Comparison of ENCODE assay signal across 9 cellular contexts in genomic region chr10:72328829-72329204, GRCh38. TPM values are rescaled to one million over a fixed set of nuclear protein-coding genes. Genes with fewer than 3 reads are reported as not detected.
DNase-seq lines count a peak whose midpoint lies in the region; ATAC-seq and TF ChIP-seq lines count a peak whose summit lies in the region.
"Had no signal": no experiment of that assay in that cellular context is flagged by ENCODE, and none has a peak within 500 bp of the region (broad histone marks: within the 10 kb centered on the region; RNA-seq: fewer than 3 reads in every experiment).

No MANE protein-coding gene starts in this region.

- no peak overlapping the region for H3K4ac ChIP-seq in IMR-90 (ENCODE audit: low read depth, low read length)

- H3K36me3 ChIP-seq in IMR-90 (ENCODE audit: control insufficient read depth, insufficient read depth, low read length), result peaks cover 6% of the 10 kb centered on the region; the same call in 1 of the 2 replicates

- ATAC-seq in IMR-90 (ENCODE audit: low read depth), result no peak
- no peak for ATAC-seq in T-helper 17 cell
- ATAC-seq in HG03469 (IDR thresholded peaks at IDR 0.05; ENCODE audit: unreplicated experiment), result no peak

- no peaks in the 10 kb centered on the region for H3K27me3 ChIP-seq in IMR-90 (ENCODE audit: control insufficient read depth, insufficient read depth, low read length)

- TF ChIP-seq POLR2A in IMR-90 (IDR thresholded peaks at IDR 0.05; ENCODE audit: low read depth, low read length), result no peak

- 0 out of 2 replicates have a peak overlapping the region, but pooled peaks have one; percentile 18 for H4K91ac ChIP-seq in IMR-90 (ENCODE audit: insufficient read depth, low read depth, low read length)

- no peak overlapping the region for H3K56ac ChIP-seq in IMR-90 (ENCODE audit: extremely low read depth, insufficient read depth, low read length)

- H3K9ac ChIP-seq in IMR-90 (ENCODE audit: low read depth, low read length), result no peak overlapping the region

- H3K36me3 Mint-ChIP-seq in T-helper 17 cell (ENCODE audit: low read depth), result no peaks in the 10 kb centered on the region

- H2BK15ac ChIP-seq in IMR-90 (ENCODE audit: low read depth, low read length), result peak overlapping the region; percentile 34; the same call in 1 of the 3 replicates

- no peak overlapping the region for H2AK9ac ChIP-seq in IMR-90 (replicated peaks; ENCODE audit: low read depth, low read length, poor library complexity)

- CTCF ChIA-PET in IMR-90 (lab: Yijun Ruan, JAX), result interaction anchor here (0.6 to 1.1 kb wide), 2 partner anchors 54 to 203 kb away, joined by 3 to 4 read pairs; no protein-coding TSS in a partner anchor

- no CpG with 5 or more reads among the region's 5 CpGs for WGBS in IMR-90 (ENCODE audit: extremely low coverage in 2 of 2, insufficient read length in 1 of 2), 2 experiments

- intact Hi-C loops in IMR-90 (cut with micrococcal nuclease), result loop anchor here (1.0 to 5.0 kb wide), 6 partner anchors 56 to 432 kb away; partner anchors contain the start of gene DDIT4

- no peak overlapping the region for H2AFZ ChIP-seq in IMR-90 (replicated peaks; ENCODE audit: low read length, poor library complexity)

- dilution Hi-C loops in IMR-90 (cut with HindIII; ENCODE audit: low sequenced_read_pairs, unreplicated experiment), result no loop called here

- H3K9me3 ChIP-seq in IMR-90 (ENCODE audit: control insufficient read depth, insufficient read depth, low read length), result no peaks in the 10 kb centered on the region
- H3K9me3 ChIP-seq in T-helper 17 cell (ENCODE audit: control insufficient read depth, low read length, poor library complexity, severe bottlenecking), result no peaks in the 10 kb centered on the region

- H4K8ac ChIP-seq in IMR-90 (ENCODE audit: low read depth in 2 of 2, low read length in 2 of 2), result peak overlapping the region in 1 of 2 experiments; percentile 77; a peak in 1 of 4 replicates

- no peak overlapping the region for H3K23ac ChIP-seq in IMR-90 (ENCODE audit: low read depth, low read length)

- H3K4me1 ChIP-seq in IMR-90 (ENCODE audit: control insufficient read depth, insufficient read depth, low read length), result peaks cover 21% of the 10 kb centered on the region

- H2BK20ac ChIP-seq in IMR-90 (ENCODE audit: low read depth, low read length), result no peak overlapping the region

- H3K4me3 ChIP-seq in IMR-90 (ENCODE audit: insufficient read depth, low read depth, low read length), result no peak overlapping the region

- H2BK120ac ChIP-seq in IMR-90 (ENCODE audit: low read depth, low read length), result no peak overlapping the region

- H4K20me1 ChIP-seq in IMR-90 (ENCODE audit: insufficient read depth, low read length), result no peaks in the 10 kb centered on the region

- H3K27me3 Mint-ChIP-seq in T-helper 17 cell, result no peaks in the 10 kb centered on the region

- TF ChIP-seq CTCF in IMR-90 (conservative IDR thresholded peaks at IDR 0.05; ENCODE audit: low read depth, low read length), result no peak

- H3K27ac Mint-ChIP-seq in T-helper 17 cell, result peak overlapping the region; percentile 90

- BruUV-seq in IMR-90 (replicated peaks; lab: Mats Ljungman, UMichigan), result no TSS peak

- no peak overlapping the region for H2BK5ac ChIP-seq in IMR-90 (ENCODE audit: low read depth, low read length, poor library complexity, severe bottlenecking)

- TF ChIP-seq RAD21 in IMR-90 (IDR thresholded peaks at IDR 0.05; ENCODE audit: low read length), result no peak

- H3K79me1 ChIP-seq in IMR-90 (ENCODE audit: low read depth in 1 of 2, low read length in 2 of 2), result no peaks in the 10 kb centered on the region

- H3K27ac ChIP-seq in IMR-90 (ENCODE audit: insufficient read depth, low read length), result no peak overlapping the region
- peak overlapping the region; percentile 100 for H3K27ac ChIP-seq in epithelial cell of prostate

- H3K4me1 Mint-ChIP-seq in T-helper 17 cell, result peaks cover 41% of the 10 kb centered on the region

- POLR2A ChIA-PET in IMR-90 (lab: Charles Lee; ENCODE audit: unreplicated experiment), result no interaction called here

- DNase-seq in IMR-90, result no peak
- no peak for DNase-seq in T-helper 17 cell
- no peak for DNase-seq in epithelial cell of prostate (ENCODE audit: low read depth, low spot score)
- DNase-seq in stimulated activated CD8-positive, alpha-beta memory T cell treated with anti-CD3 and anti-CD28 coated beads, Interleukin-4, amount 100 ng/mL, for 48 hours, result peak; percentile 77
- no peak for DNase-seq in NCI-H2171 treated with DMSO at 0.1 percent for 48 hours (lab: John Stamatoyannopoulos, UW)
- no peak for DNase-seq in stimulated activated naive CD4-positive, alpha-beta T cell (lab: John Stamatoyannopoulos, UW)
- no peak for DNase-seq in activated effector memory CD4-positive, alpha-beta T cell treated with Interleukin-2 at 50 U/mL for 16 hours
- DNase-seq: NCI-H748 treated with DMSO at 0.1 percent for 48 hours had no signal

- in situ Hi-C loops in IMR-90 (cut with MboI; ENCODE audit: low sequenced_read_pairs), result loop anchor here (10.0 kb wide), 1 partner anchor 364 kb away; the partner anchor contains the start of gene CHST3

- no peak overlapping the region for H3K4me3 Mint-ChIP-seq in T-helper 17 cell

- no peak overlapping the region for H3K4me2 ChIP-seq in IMR-90 (ENCODE audit: low read depth, low read length)

- H2AK5ac ChIP-seq in IMR-90 (ENCODE audit: low read depth, low read length), result no peak overlapping the region

- H4K5ac ChIP-seq in IMR-90 (ENCODE audit: low read depth, low read length), result no peak overlapping the region

- peaks cover 10% of the 10 kb centered on the region; the same call in 1 of the 2 replicates for H3K9me1 ChIP-seq in IMR-90 (ENCODE audit: insufficient read depth, low read length)

- H3K18ac ChIP-seq in IMR-90 (ENCODE audit: low read depth, low read length), result no peak overlapping the region

- no peak overlapping the region for H3K14ac ChIP-seq in IMR-90 (replicated peaks; ENCODE audit: low read depth, low read length)

TF ChIP-seq in IMR-90, 13 proteins besides CTCF, POLR2A, EP300 and RAD21:
- TF ChIP-seq SMC3 (IDR thresholded peaks at IDR 0.05; ENCODE audit: low read depth, low read length) (no peak), NFE2L2 (IDR thresholded peaks at IDR 0.05; ENCODE audit: low read depth, low read length) (no peak), RCOR1 (IDR thresholded peaks at IDR 0.05; ENCODE audit: insufficient replicate concordance, low read length) (no peak), RFX5 (IDR thresholded peaks at IDR 0.05; ENCODE audit: low read depth, low read length) (no peak), CHD1 (IDR thresholded peaks at IDR 0.05; ENCODE audit: low read depth, low read length) (no peak), MAFK (IDR thresholded peaks at IDR 0.05; ENCODE audit: low read depth, low read length) (no peak), MXI1 (IDR thresholded peaks at IDR 0.05; ENCODE audit: borderline replicate concordance, low read depth, low read length) (no peak), BHLHE40 (IDR thresholded peaks at IDR 0.05; ENCODE audit: low read depth, low read length) (no peak), MAZ (IDR thresholded peaks at IDR 0.05; ENCODE audit: borderline replicate concordance, low read depth, low read length) (no peak), FOS (IDR thresholded peaks at IDR 0.05; ENCODE audit: low read depth, low read length) (no peak), CEBPB (IDR thresholded peaks at IDR 0.05; ENCODE audit: low read depth, low read length) (no peak)
- TF ChIP-seq, protein P1, sequence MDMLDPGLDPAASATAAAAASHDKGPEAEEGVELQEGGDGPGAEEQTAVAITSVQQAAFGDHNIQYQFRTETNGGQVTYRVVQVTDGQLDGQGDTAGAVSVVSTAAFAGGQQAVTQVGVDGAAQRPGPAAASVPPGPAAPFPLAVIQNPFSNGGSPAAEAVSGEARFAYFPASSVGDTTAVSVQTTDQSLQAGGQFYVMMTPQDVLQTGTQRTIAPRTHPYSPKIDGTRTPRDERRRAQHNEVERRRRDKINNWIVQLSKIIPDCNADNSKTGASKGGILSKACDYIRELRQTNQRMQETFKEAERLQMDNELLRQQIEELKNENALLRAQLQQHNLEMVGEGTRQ (IDR thresholded peaks at IDR 0.05; ENCODE audit: low read depth, low read length), result no peak
- TF ChIP-seq, protein P2, sequence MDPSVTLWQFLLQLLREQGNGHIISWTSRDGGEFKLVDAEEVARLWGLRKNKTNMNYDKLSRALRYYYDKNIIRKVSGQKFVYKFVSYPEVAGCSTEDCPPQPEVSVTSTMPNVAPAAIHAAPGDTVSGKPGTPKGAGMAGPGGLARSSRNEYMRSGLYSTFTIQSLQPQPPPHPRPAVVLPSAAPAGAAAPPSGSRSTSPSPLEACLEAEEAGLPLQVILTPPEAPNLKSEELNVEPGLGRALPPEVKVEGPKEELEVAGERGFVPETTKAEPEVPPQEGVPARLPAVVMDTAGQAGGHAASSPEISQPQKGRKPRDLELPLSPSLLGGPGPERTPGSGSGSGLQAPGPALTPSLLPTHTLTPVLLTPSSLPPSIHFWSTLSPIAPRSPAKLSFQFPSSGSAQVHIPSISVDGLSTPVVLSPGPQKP (IDR thresholded peaks at IDR 0.05; ENCODE audit: borderline replicate concordance, low read depth, low read length), result no peak
TF ChIP-seq in IMR-90: peak in this region for 0.

RNA-seq across cellular contexts. Expression of gene DNAJB12, which starts 25.9 kb away (rescaled TPM):
- 18.3 and 19.2 TPM in 2 replicates for total RNA-seq in IMR-90 (2012; rRNA removed)
- polyA plus RNA-seq in IMR-90 (2012; rRNA removed), result 23.1 and 24.0 TPM in 2 replicates
- polyA plus RNA-seq in IMR-90 (2012; cell fraction: cytosol; rRNA removed), result 18.5 and 22.8 TPM in 2 replicates
- 28.0 and 41.8 TPM in 2 replicates for polyA plus RNA-seq in IMR-90 (2012; cell fraction: nucleus; rRNA removed; ENCODE audit: low replicate concordance)
- total RNA-seq in T-helper 17 cell, result 10 to 100 TPM; 32.7 to 42.9 TPM

RNA-seq across cellular contexts. Expression of gene DDIT4, which starts 55.1 kb away (rescaled TPM):
- 108 and 110 TPM in 2 replicates for total RNA-seq in IMR-90 (2012; rRNA removed)
- polyA plus RNA-seq in IMR-90 (2012; rRNA removed), result 31.0 and 59.6 TPM in 2 replicates
- polyA plus RNA-seq in IMR-90 (2012; cell fraction: cytosol; rRNA removed), result 38.8 and 80.6 TPM in 2 replicates
- 80.3 and 93.3 TPM in 2 replicates for polyA plus RNA-seq in IMR-90 (2012; cell fraction: nucleus; rRNA removed; ENCODE audit: low replicate concordance)
- 100 to 1,000 TPM; 186 to 300 TPM for total RNA-seq in T-helper 17 cell
